ENCODE assay signal across 9 cellular contexts in genomic region chr17:32822996-32823395, GRCh38. TPM values are rescaled to one million over a fixed set of nuclear protein-coding genes. Genes with fewer than 3 reads are reported as not detected.
DNase-seq lines count a peak whose midpoint lies in the region; ATAC-seq and TF ChIP-seq lines count a peak whose summit lies in the region.
"Had no signal": no experiment of that assay in that cellular context is flagged by ENCODE, and none has a peak within 500 bp of the region (broad histone marks: within the 10 kb centered on the region; RNA-seq: fewer than 3 reads in every experiment).

No MANE protein-coding gene starts in this region.

- no peaks in the 10 kb centered on the region for H3K36me3 ChIP-seq in thoracic aorta

- no peaks in the 10 kb centered on the region for H3K9me3 ChIP-seq in thoracic aorta
- H3K9me3 ChIP-seq in T-helper 17 cell (ENCODE audit: control insufficient read depth, low read length, poor library complexity, severe bottlenecking): no peaks in the 10 kb centered on the region

- H3K27me3 Mint-ChIP-seq in brain: peaks cover 12% of the 10 kb centered on the region
- peaks cover 27% of the 10 kb centered on the region for H3K27me3 Mint-ChIP-seq in T-helper 17 cell

- ATAC-seq in thoracic aorta (ENCODE audit: insufficient number of reproducible peaks, low FRiP score, low read depth) (peak; percentile 19), T-helper 17 cell (no peak)

- TF ChIP-seq CTCF in brain (conservative IDR thresholded peaks at IDR 0.05) (no peak), thoracic aorta (IDR thresholded peaks at IDR 0.05) (no peak)

- intact Hi-C loops in posterior cingulate gyrus (cut with DNase I): no loop called here

- H3K4me3 Mint-ChIP-seq in brain (peak overlapping the region in 3 of 5 experiments; percentile 34 to 56 (median 48)), T-helper 17 cell (no peak overlapping the region)

- H3K27ac ChIP-seq in thoracic aorta: peak overlapping the region; percentile 68 to 79

- H3K4me1 Mint-ChIP-seq in brain: peaks cover 4% of the 10 kb centered on the region
- H3K4me1 Mint-ChIP-seq in T-helper 17 cell: peaks cover 2% of the 10 kb centered on the region

- no peaks in the 10 kb centered on the region for H3K27me3 ChIP-seq in thoracic aorta (replicated peaks; ENCODE audit: insufficient read depth)

- peaks cover 38 to 71% of the 10 kb centered on the region in 2 donors for H3K4me1 ChIP-seq in thoracic aorta (ENCODE audit: control insufficient read depth in 1 of 2, low read depth in 2 of 2)

- H3K27ac Mint-ChIP-seq in brain (no peak overlapping the region), T-helper 17 cell (no peak overlapping the region)

- peaks cover 0 to 4% (median 0%) of the 10 kb centered on the region in 5 experiments for H3K9me3 Mint-ChIP-seq in brain

- no peaks in the 10 kb centered on the region for H3K36me3 Mint-ChIP-seq in brain
- H3K36me3 Mint-ChIP-seq in T-helper 17 cell (ENCODE audit: low read depth): peaks cover 2% of the 10 kb centered on the region

- DNase-seq in NCI-H2171 treated with DMSO at 0.1 percent for 48 hours (lab: John Stamatoyannopoulos, UW) (peak; percentile 18), NCI-H2171 (lab: John Stamatoyannopoulos, UW) (no peak), kidney tubule cell (ENCODE audit: low spot score) (peak; percentile 30), thoracic aorta (ENCODE audit: low spot score) (no peak), AG20443 (ENCODE audit: low spot score) (no peak), posterior cingulate gyrus (no peak), T-helper 17 cell (no peak)
- DNase-seq: NCI-H524 treated with DMSO at 0.1 percent for 48 hours had no signal

- H3K4me3 ChIP-seq in thoracic aorta: peak overlapping the region; percentile 67

RNA-seq across cellular contexts. Expression of gene MYO1D, which starts 53.9 kb away (rescaled TPM):
- 113 TPM for polyA plus RNA-seq in brain (ENCODE audit: insufficient read depth, low read depth, low replicate concordance)
- 100 to 1,000 TPM; 257 to 370 TPM for total RNA-seq in thoracic aorta
- 10 to 100 TPM in 1 of 2 donors, 1 to 10 TPM in 1; 9.1 to 12.4 TPM for total RNA-seq in T-helper 17 cell

Comparison
In these comparisons a context has a peak if more than half of its experiments do, and no peak if none do; other contexts are left out.
1. DNase-seq: peak in NCI-H2171 treated with DMSO at 0.1 percent for 48 hours (single experiment) and kidney tubule cell (single experiment); none in NCI-H2171 (single experiment), thoracic aorta (single experiment), AG20443 (single experiment), posterior cingulate gyrus (0 of 10) and T-helper 17 cell (0 of 3).
2. RNA of gene MYO1D, which starts 53.9 kb away (total RNA-seq): 257 to 370 TPM in thoracic aorta; 9.1 to 12.4 TPM in T-helper 17 cell; every median in the first group is over 10 times any median in the second.